ENCODE assay signal across 8 cellular contexts in the genomic region with DNA sequence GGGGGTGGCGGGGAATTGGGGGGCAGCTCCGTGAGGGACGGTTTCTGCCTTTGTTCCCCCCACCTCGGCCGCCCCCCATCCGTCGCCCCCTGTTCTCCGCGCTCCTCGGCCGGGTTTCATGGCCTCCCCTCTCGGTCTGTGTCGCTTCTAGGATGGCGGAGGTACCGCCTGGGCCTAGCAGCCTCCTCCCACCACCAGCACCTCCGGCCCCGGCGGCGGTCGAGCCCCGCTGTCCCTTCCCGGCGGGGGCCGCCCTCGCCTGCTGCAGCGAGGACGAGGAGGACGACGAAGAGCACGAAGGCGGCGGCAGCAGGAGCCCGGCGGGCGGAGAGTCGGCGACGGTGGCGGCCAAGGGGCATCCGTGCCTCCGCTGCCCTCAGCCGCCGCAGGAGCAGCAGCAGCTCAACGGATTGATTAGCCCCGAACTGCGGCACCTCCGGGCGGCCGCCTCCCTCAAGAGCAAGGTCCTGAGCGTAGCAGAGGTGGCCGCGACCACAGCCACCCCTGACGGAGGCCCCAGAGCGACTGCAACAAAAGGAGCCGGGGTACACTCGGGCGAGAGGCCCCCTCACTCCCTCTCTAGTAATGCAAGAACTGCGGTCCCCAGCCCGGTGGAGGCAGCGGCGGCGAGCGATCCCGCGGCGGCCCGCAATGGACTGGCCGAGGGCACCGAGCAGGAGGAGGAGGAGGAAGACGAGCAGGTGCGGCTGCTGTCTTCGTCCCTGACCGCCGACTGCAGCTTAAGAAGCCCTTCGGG. TPM values are rescaled to one million over a fixed set of nuclear protein-coding genes. Genes with fewer than 3 reads are reported as not detected.
DNase-seq lines count a peak whose midpoint lies in the region; ATAC-seq and TF ChIP-seq lines count a peak whose summit lies in the region.

No MANE protein-coding gene starts in this region.

- H3K4me3 ChIP-seq in epithelial cell of proximal tubule (ENCODE audit: low read depth, low read length), result peak overlapping the region; percentile 77

- peak; percentile 38 for ATAC-seq in HG02588 (IDR thresholded peaks at IDR 0.05; ENCODE audit: unreplicated experiment)

- peak overlapping the region; percentile 62 for H3K27ac ChIP-seq in temporal lobe (ENCODE audit: low read depth, low read length)

- no peak for TF ChIP-seq CTCF in epithelial cell of proximal tubule (conservative IDR thresholded peaks at IDR 0.05; ENCODE audit: low read depth, low read length)

- DNase-seq in NCI-H1417 (lab: John Stamatoyannopoulos, UW) (peak in 2 of 3 experiments; percentile 78 to 82), NCI-H1417 treated with DMSO at 0.1 percent for 48 hours (lab: John Stamatoyannopoulos, UW) (no peak), NCI-H1105 treated with DMSO at 0.1 percent for 48 hours (lab: John Stamatoyannopoulos, UW) (peak; percentile 35), epithelial cell of proximal tubule (ENCODE audit: low read depth) (no peak), myocyte (ENCODE audit: low read depth) (peak; percentile 48)
- peak in 2 of 3 experiments; percentile 11 to 23 for DNase-seq in activated CD8-positive, alpha-beta memory T cell treated with anti-CD3 and anti-CD28 coated beads for 48 hours (ENCODE audit: low read depth in 2 of 3, low spot score in 2 of 3)

RNA-seq across cellular contexts. Expression of gene NAA30, which starts 0.6 kb away (rescaled TPM):
- total RNA-seq in epithelial cell of proximal tubule (14.9 and 18.2 TPM in 2 replicates), myocyte (29.7 and 54.4 TPM in 2 replicates), temporal lobe (46.2 TPM)
- 15.8 TPM for polyA plus RNA-seq in myocyte (2012)

Comparison
In these comparisons a context has a peak if more than half of its experiments do, and no peak if none do; other contexts are left out.
1. DNase-seq: peak in NCI-H1417 (2 of 3), NCI-H1105 treated with DMSO at 0.1 percent for 48 hours (single experiment), activated CD8-positive, alpha-beta memory T cell treated with anti-CD3 and anti-CD28 coated beads for 48 hours (2 of 3) and myocyte (single experiment); none in NCI-H1417 treated with DMSO at 0.1 percent for 48 hours (single experiment) and epithelial cell of proximal tubule (single experiment).